ENCODE assay signal across 22 cellular contexts in genomic region chr20:63044204-63044600, GRCh38. TPM values are rescaled to one million over a fixed set of nuclear protein-coding genes. Genes with fewer than 3 reads are reported as not detected.
"Had no signal": no experiment of that assay in that cellular context is flagged by ENCODE, and none has a peak within 500 bp of the region (broad histone marks: within the 10 kb centered on the region; RNA-seq: fewer than 3 reads in every experiment).

No MANE protein-coding gene starts in this region.

- H3K36me3 ChIP-seq: ovary, right atrium auricular region, suprapubic skin, thyroid gland, upper lobe of left lung, uterus had no signal

- H3K9me3 ChIP-seq: mucosa of descending colon, ovary, right atrium auricular region, suprapubic skin, thyroid gland, upper lobe of left lung, uterus had no signal

- H3K4me3 Mint-ChIP-seq: immature natural killer cell; naive thymus-derived CD8-positive, alpha-beta T cell; neural crest cell had no signal

- H3K27me3 ChIP-seq: ovary, right atrium auricular region, thyroid gland, upper lobe of left lung had no signal

- ATAC-seq: esophagus mucosa; left colon; mucosa of descending colon; naive thymus-derived CD8-positive, alpha-beta T cell; stimulated activated naive CD8-positive, alpha-beta T cell treated with anti-CD3 and anti-CD28 coated beads, Interleukin-15, Interleukin-2, amounts not matched to agents 100 U/mL and 50 U/mL, for 24 hours had no signal

- H3K4me3 ChIP-seq: mucosa of descending colon, ovary, right atrium auricular region, suprapubic skin, thyroid gland, upper lobe of left lung, uterus had no signal

- H3K27ac Mint-ChIP-seq: immature natural killer cell; naive thymus-derived CD8-positive, alpha-beta T cell had no signal

- H3K4me1 ChIP-seq: right atrium auricular region, suprapubic skin, thyroid gland, upper lobe of left lung, uterus had no signal

- H3K36me3 Mint-ChIP-seq: immature natural killer cell; naive thymus-derived CD8-positive, alpha-beta T cell had no signal

- H3K27ac ChIP-seq: ovary, right atrium auricular region, suprapubic skin, thyroid gland, upper lobe of left lung, uterus had no signal

- H3K9me3 Mint-ChIP-seq: immature natural killer cell had no signal

- H3K4me1 Mint-ChIP-seq: immature natural killer cell, neural crest cell had no signal

- DNase-seq: effector memory CD4-positive, alpha-beta T cell; immature natural killer cell; left colon; naive thymus-derived CD8-positive, alpha-beta T cell; nucleus accumbens; ovary; small intestine; stimulated activated CD4-positive, alpha-beta T cell treated with anti-CD3 and anti-CD28 coated beads, Interleukin-2, amount 100 ng/mL, for 48 hours; stimulated activated naive CD8-positive, alpha-beta T cell treated with anti-CD3 and anti-CD28 coated beads, Interleukin-15, Interleukin-2, amounts not matched to agents 100 U/mL and 50 U/mL, for 24 hours; thyroid gland; uterus had no signal

RNA-seq across cellular contexts. Expression of gene BHLHE23, which starts 37.4 kb away (rescaled TPM):
- total RNA-seq: esophagus mucosa; fibroblast of lung; frontal cortex; glomerular endothelial cell; left colon; mucosa of descending colon; naive thymus-derived CD8-positive, alpha-beta T cell; neural crest cell; ovary; posterior vena cava; right atrium auricular region; suprapubic skin; thyroid gland; upper lobe of left lung; uterus had no signal
- polyA plus RNA-seq: fibroblast of lung; immature natural killer cell; keratinocyte; naive thymus-derived CD8-positive, alpha-beta T cell; ovary; small intestine had no signal
